Comparison of ENCODE assay signal across 8 cellular contexts in genomic region chr17:45135978-45136791, GRCh38. TPM values are rescaled to one million over a fixed set of nuclear protein-coding genes. Genes with fewer than 3 reads are reported as not detected.
DNase-seq lines count a peak whose midpoint lies in the region; ATAC-seq and TF ChIP-seq lines count a peak whose summit lies in the region.

No MANE protein-coding gene starts in this region.

- H3K4me3 ChIP-seq in ascending aorta (peak overlapping the region; percentile 62 to 81), left lung (peak overlapping the region; percentile 64 to 68), thoracic aorta (peak overlapping the region; percentile 95)

- ATAC-seq in left lung = no peak
- ATAC-seq in thoracic aorta (ENCODE audit: insufficient number of reproducible peaks, low FRiP score, low read depth) = no peak
- ATAC-seq in HG03521 (IDR thresholded peaks at IDR 0.05; ENCODE audit: unreplicated experiment) = no peak

- H3K9me3 Mint-ChIP-seq in T-helper 2 cell treated with Interferon-gamma antibody and Interleukin-4, amounts not matched to agents 5 μg/mL and 100 μg/mL, for 36 hours = no peaks in the 10 kb centered on the region

- peaks cover 0 to 10% of the 10 kb centered on the region in 2 donors for H3K36me3 ChIP-seq in ascending aorta
- no peaks in the 10 kb centered on the region for H3K36me3 ChIP-seq in left lung
- no peaks in the 10 kb centered on the region for H3K36me3 ChIP-seq in thoracic aorta

- H3K4me3 Mint-ChIP-seq in T-helper 2 cell treated with Interferon-gamma antibody and Interleukin-4, amounts not matched to agents 5 μg/mL and 100 μg/mL, for 36 hours = peak overlapping the region; percentile 92

- DNase-seq in T-helper 2 cell treated with Interferon-gamma antibody and Interleukin-4, amounts not matched to agents 5 μg/mL and 100 μg/mL, for 36 hours (ENCODE audit: low spot score) = no peak
- DNase-seq in T-helper 2 cell (no peak), ascending aorta (ENCODE audit: low spot score in 2 of 2) (peak in 1 of 2 donors; percentile 63), left lung (peak in 1 of 2 donors; percentile 73), thoracic aorta (ENCODE audit: low spot score) (no peak), DMS79 (lab: John Stamatoyannopoulos, UW) (no peak), pons (ENCODE audit: low spot score) (no peak)

- H3K4me1 Mint-ChIP-seq in T-helper 2 cell treated with Interferon-gamma antibody and Interleukin-4, amounts not matched to agents 5 μg/mL and 100 μg/mL, for 36 hours (ENCODE audit: low read depth) = peaks cover 15% of the 10 kb centered on the region

- intact Hi-C loops in ascending aorta (cut with DNase I) = loop anchor here (1.0 to 5.0 kb wide), 4 partner anchors 13 to 236 kb away; partner anchors contain the start of gene HEXIM2
- intact Hi-C loops in left lung (cut with DNase I) = loop anchor here (5.0 to 10.0 kb wide), 2 partner anchors 59 to 61 kb away; no protein-coding TSS in a partner anchor

- H3K27me3 ChIP-seq in ascending aorta = no peaks in the 10 kb centered on the region
- no peaks in the 10 kb centered on the region for H3K27me3 ChIP-seq in left lung
- no peaks in the 10 kb centered on the region for H3K27me3 ChIP-seq in thoracic aorta (replicated peaks; ENCODE audit: insufficient read depth)

- H3K27ac Mint-ChIP-seq in T-helper 2 cell treated with Interferon-gamma antibody and Interleukin-4, amounts not matched to agents 5 μg/mL and 100 μg/mL, for 36 hours = peak overlapping the region; percentile 74

- H3K4me1 ChIP-seq in ascending aorta (peaks cover 5 to 13% of the 10 kb centered on the region in 2 donors), left lung (peaks cover 9 to 27% of the 10 kb centered on the region in 2 donors), thoracic aorta (ENCODE audit: control insufficient read depth in 1 of 2, low read depth in 2 of 2) (peaks cover 7 to 27% of the 10 kb centered on the region in 2 donors)

- no peaks in the 10 kb centered on the region for H3K36me3 Mint-ChIP-seq in T-helper 2 cell treated with Interferon-gamma antibody and Interleukin-4, amounts not matched to agents 5 μg/mL and 100 μg/mL, for 36 hours (ENCODE audit: low read depth)

- H3K27ac ChIP-seq in ascending aorta = peak overlapping the region; percentile 86 to 90
- H3K27ac ChIP-seq in left lung = peak overlapping the region in 1 of 2 donors; percentile 74
- peak overlapping the region; percentile 82 to 88 for H3K27ac ChIP-seq in thoracic aorta

- peaks cover 3% of the 10 kb centered on the region for H3K27me3 Mint-ChIP-seq in T-helper 2 cell treated with Interferon-gamma antibody and Interleukin-4, amounts not matched to agents 5 μg/mL and 100 μg/mL, for 36 hours (ENCODE audit: low read depth)

- H3K9me3 ChIP-seq in ascending aorta = no peaks in the 10 kb centered on the region
- no peaks in the 10 kb centered on the region for H3K9me3 ChIP-seq in left lung
- no peaks in the 10 kb centered on the region for H3K9me3 ChIP-seq in thoracic aorta

- TF ChIP-seq CTCF in ascending aorta (IDR thresholded peaks at IDR 0.05) (no peak), left lung (IDR thresholded peaks at IDR 0.05) (no peak), thoracic aorta (IDR thresholded peaks at IDR 0.05) (no peak)

RNA-seq across cellular contexts. Expression of gene ACBD4, which starts 0.7 kb away (rescaled TPM):
- 14.7 TPM for total RNA-seq in ascending aorta
- 10 to 100 TPM; 10.6 to 15.7 TPM for total RNA-seq in left lung
- 10 to 100 TPM; 21.5 to 27.9 TPM for total RNA-seq in thoracic aorta

RNA-seq across cellular contexts. Expression of gene PLCD3, which starts 3.9 kb away (rescaled TPM):
- total RNA-seq in ascending aorta (65.5 TPM), left lung (10 to 100 TPM; 41.0 to 49.1 TPM), thoracic aorta (100 to 1,000 TPM in 1 of 2 donors, 10 to 100 TPM in 1; 79.3 to 116 TPM)

RNA-seq across cellular contexts. Expression of gene HEXIM1, which starts 12.1 kb away (rescaled TPM):
- total RNA-seq in ascending aorta = 23.7 TPM
- total RNA-seq in left lung = 10 to 100 TPM; 27.3 to 34.6 TPM
- total RNA-seq in thoracic aorta = 10 to 100 TPM; 34.9 to 89.1 TPM

RNA-seq across cellular contexts. Expression of gene HEXIM2, which starts 25.5 kb away (rescaled TPM):
- total RNA-seq in ascending aorta (1.4 TPM), left lung (1 to 10 TPM; 5.4 to 6.0 TPM), thoracic aorta (1 to 10 TPM in 1 of 2 donors, not detected in 1; 1.5 TPM)
